Comparison of ENCODE assay signal across 8 cellular contexts in the genomic region with DNA sequence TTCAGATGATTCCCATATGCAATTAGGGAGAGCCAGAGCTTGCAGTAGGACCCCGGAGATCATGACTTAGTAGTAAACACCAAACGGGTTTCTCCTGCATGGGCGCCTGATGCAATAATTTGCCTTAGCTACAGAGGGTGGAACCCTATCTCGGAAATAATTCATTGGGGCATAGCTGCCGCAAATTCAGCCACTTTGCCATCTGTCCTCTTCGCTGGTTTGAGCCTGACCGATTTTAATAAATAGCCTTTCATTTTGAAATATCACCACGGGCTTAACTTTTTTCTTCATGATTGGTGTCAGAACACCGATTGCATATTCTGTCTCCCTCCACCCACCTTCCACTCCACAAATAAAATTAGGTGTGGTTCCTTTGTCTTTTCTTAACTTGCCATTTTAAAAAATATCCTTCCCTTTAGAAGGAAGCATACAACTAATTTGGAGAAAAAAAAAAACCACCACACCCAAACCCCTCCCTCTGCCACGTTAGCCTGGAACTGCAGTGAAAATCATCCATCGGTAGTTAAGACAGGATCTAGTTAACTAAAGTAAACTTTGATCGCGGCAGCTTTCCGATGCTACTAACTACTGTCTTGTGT. TPM values are rescaled to one million over a fixed set of nuclear protein-coding genes. Genes with fewer than 3 reads are reported as not detected.
DNase-seq lines count a peak whose midpoint lies in the region; ATAC-seq, FAIRE-seq and TF ChIP-seq lines count a peak whose summit lies in the region.

No MANE protein-coding gene starts in this region.

- ATAC-seq in GM12878 (peak; percentile 25), left colon (no peak), thoracic aorta (ENCODE audit: insufficient number of reproducible peaks, low FRiP score, low read depth) (no peak), HG03354 (IDR thresholded peaks at IDR 0.05; ENCODE audit: poor library complexity, severe bottlenecking, unreplicated experiment) (no peak), HG03442 (IDR thresholded peaks at IDR 0.05; ENCODE audit: unreplicated experiment) (no peak)

- H3K9ac ChIP-seq in GM12878 (ENCODE audit: control insufficient read depth, insufficient read depth, low read length): peak overlapping the region; percentile 93

- no peaks in the 10 kb centered on the region for H4K20me1 ChIP-seq in GM12878 (ENCODE audit: control insufficient read depth, insufficient read depth)

- no peak for TF ChIP-seq EP300 in GM12878 (IDR thresholded peaks at IDR 0.05; ENCODE audit: borderline replicate concordance in 1 of 2, control insufficient read depth in 1 of 2, low read depth in 2 of 2, low read length in 2 of 2)

- H3K36me3 ChIP-seq in GM12878 (ENCODE audit: control insufficient read depth in 2 of 2, insufficient read depth in 2 of 2, low read length in 1 of 2) (peaks cover 0 to 14% of the 10 kb centered on the region in 2 experiments; a peak in 2 of 4 replicates), thoracic aorta (peaks cover 8% of the 10 kb centered on the region)

- no TSS peak for BruUV-seq in GM12878 (replicated peaks; lab: Mats Ljungman, UMichigan)

- WGBS in GM12878 (ENCODE audit: insufficient coverage, insufficient replicate concordance, low lambda C conversion rate, missing lambda C conversion rate): 20% methylated on average over 14 of the region's 14 CpGs

- DNase-seq in AG08396 (ENCODE audit: low spot score): peak; percentile 47
- peak; percentile 52 for DNase-seq in GF-D8 (lab: John Stamatoyannopoulos, UW)
- DNase-seq in NCI-H748 (lab: John Stamatoyannopoulos, UW; ENCODE audit: unreplicated experiment): peak; percentile 54
- no peak for DNase-seq in GM12878 (ENCODE audit: low read depth, low spot score)
- peak; percentile 15 to 31 for DNase-seq in left colon
- DNase-seq in thoracic aorta (ENCODE audit: low spot score): no peak

- peak overlapping the region; percentile 60 for H3K4me2 ChIP-seq in GM12878 (ENCODE audit: control insufficient read depth, insufficient read depth)

- TF ChIP-seq CTCF in GM12878 (IDR thresholded peaks at IDR 0.05 in 2 of 3, conservative IDR thresholded peaks at IDR 0.05 in 1 of 3; ENCODE audit: control insufficient read depth in 2 of 3, extremely low read depth in 1 of 3, insufficient read depth in 1 of 3, low read depth in 3 of 3, low read length in 3 of 3) (no peak), thoracic aorta (IDR thresholded peaks at IDR 0.05) (no peak)

- no peak for TF ChIP-seq POLR2A in GM12878 (IDR thresholded peaks at IDR 0.05; ENCODE audit: low read depth, low read length)

- SMC1A ChIA-PET in GM12878 (lab: Charles Lee; ENCODE audit: uncharacterized antibody, unreplicated experiment): interaction anchor here (0.6 to 1.6 kb wide), 4 partner anchors 14 to 1286 kb away, joined by 3 read pairs; no protein-coding TSS in a partner anchor

- H3K27ac ChIP-seq in GM12878 (ENCODE audit: control insufficient read depth, insufficient read depth) (peak overlapping the region; percentile 85), thoracic aorta (peak overlapping the region; percentile 93 to 95)

- H2AFZ ChIP-seq in GM12878 (ENCODE audit: control insufficient read depth, low read depth, low read length): no peak overlapping the region

- RAD21 ChIA-PET in GM12878 (lab: Charles Lee; ENCODE audit: unreplicated experiment): interaction anchor here (0.6 to 1.3 kb wide), 2 partner anchors 134 to 318 kb away, joined by 3 read pairs; no protein-coding TSS in a partner anchor

- POLR2A ChIA-PET in GM12878 (lab: Charles Lee): no interaction called here

- FAIRE-seq in GM12878 (lab: Jason Lieb, UNC): no peak

- H3K27me3 ChIP-seq in GM12878 (replicated peaks in 1 of 2; ENCODE audit: control insufficient read depth in 2 of 2, insufficient read depth in 2 of 2, low read length in 1 of 2) (no peaks in the 10 kb centered on the region), thoracic aorta (replicated peaks; ENCODE audit: insufficient read depth) (no peaks in the 10 kb centered on the region)

- H3K9me3 ChIP-seq in GM12878 (replicated peaks; ENCODE audit: control insufficient read depth, insufficient read depth, low read length) (no peaks in the 10 kb centered on the region), thoracic aorta (no peaks in the 10 kb centered on the region)

- peaks cover 68% of the 10 kb centered on the region for H3K79me2 ChIP-seq in GM12878 (ENCODE audit: control insufficient read depth, insufficient read depth, low read length)

- CTCF ChIA-PET in GM12878 (lab: Yijun Ruan, JAX): interaction anchor here (1.0 to 1.2 kb wide), 2 partner anchors 13 to 320 kb away, joined by 3 read pairs; no protein-coding TSS in a partner anchor

- H3K4me3 ChIP-seq in GM12878 (peak overlapping the region; percentile 96), thoracic aorta (peak overlapping the region; percentile 97)

- in situ Hi-C loops in GM12878 (cut with MboI): no loop called here

- intact Hi-C loops in GM12878 (cut with micrococcal nuclease; ENCODE audit: unreplicated experiment) (no loop called here), left colon (cut with DNase I, micrococcal nuclease) (no loop called here)

- H3K4me1 ChIP-seq in GM12878 (ENCODE audit: control insufficient read depth, insufficient read depth, low read length) (peaks cover 7% of the 10 kb centered on the region; the same call in 1 of the 2 replicates), thoracic aorta (ENCODE audit: control insufficient read depth in 1 of 2, low read depth in 2 of 2) (peaks cover 8 to 31% of the 10 kb centered on the region in 2 donors)

- TF ChIP-seq RAD21 in GM12878 (IDR thresholded peaks at IDR 0.05; ENCODE audit: insufficient read depth, low read depth, low read length): no peak

TF ChIP-seq in GM12878, 131 proteins besides CTCF, POLR2A, EP300 and RAD21:
- 0 out of 2 replicates have a peak, but pooled peaks have one; percentile 38 for TF ChIP-seq MXI1 (IDR thresholded peaks at IDR 0.05; ENCODE audit: low read depth, low read length)
- peak; percentile 16; the same call in 1 of the 2 replicates for TF ChIP-seq MTA3 (IDR thresholded peaks at IDR 0.05; ENCODE audit: borderline replicate concordance, low read length)
- TF ChIP-seq, protein P1, sequence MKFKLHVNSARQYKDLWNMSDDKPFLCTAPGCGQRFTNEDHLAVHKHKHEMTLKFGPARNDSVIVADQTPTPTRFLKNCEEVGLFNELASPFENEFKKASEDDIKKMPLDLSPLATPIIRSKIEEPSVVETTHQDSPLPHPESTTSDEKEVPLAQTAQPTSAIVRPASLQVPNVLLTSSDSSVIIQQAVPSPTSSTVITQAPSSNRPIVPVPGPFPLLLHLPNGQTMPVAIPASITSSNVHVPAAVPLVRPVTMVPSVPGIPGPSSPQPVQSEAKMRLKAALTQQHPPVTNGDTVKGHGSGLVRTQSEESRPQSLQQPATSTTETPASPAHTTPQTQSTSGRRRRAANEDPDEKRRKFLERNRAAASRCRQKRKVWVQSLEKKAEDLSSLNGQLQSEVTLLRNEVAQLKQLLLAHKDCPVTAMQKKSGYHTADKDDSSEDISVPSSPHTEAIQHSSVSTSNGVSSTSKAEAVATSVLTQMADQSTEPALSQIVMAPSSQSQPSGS (IDR thresholded peaks at IDR 0.05; ENCODE audit: low read length): no peak

RNA-seq across cellular contexts. Expression of a gene that starts 1.5 kb away (rescaled TPM):
- 87.5 and 89.2 TPM in 2 replicates for total RNA-seq in GM12878 (2013; cell fraction: nucleolus; rRNA removed)
- total RNA-seq in GM12878 (2014; rRNA removed) (107 and 120 TPM in 2 replicates), GM12878 (2014; rRNA removed; fragmentation: Illumina TruSeq; extraction: Trizol) (168 and 182 TPM in 2 replicates), GM12878 (2021) (175 TPM in 2 replicates), left colon (100 to 1,000 TPM in 1 of 2 donors, 10 to 100 TPM in 1; 57.8 to 104 TPM), thoracic aorta (10 to 100 TPM; 76.5 to 81.6 TPM)
- 111 TPM for polyA plus RNA-seq in GM12878 (2011; ENCODE audit: low read depth)
- polyA plus RNA-seq in GM12878 (2011; rRNA removed) (184 and 333 TPM in 2 replicates), GM12878 (2014; fragmentation: Illumina TruSeq; extraction: Trizol) (361 and 413 TPM in 2 replicates), GM12878 (2014; fragmentation: Nextera tagmentation; extraction: Ambion mirVana) (100 to 1,000 TPM; 133 to 191 TPM), GM12878 (2014; rRNA removed) (167 TPM in 2 replicates), GM12878 (2016; fragmentation: Nextera tagmentation; extraction: Ambion mirVana) (100 to 1,000 TPM; 196 to 207 TPM)
- polyA plus RNA-seq in GM12878 (2011; cell fraction: cytosol; rRNA removed): 247 and 357 TPM in 2 replicates
- 220 and 228 TPM in 2 replicates for polyA plus RNA-seq in GM12878 (2011; cell fraction: nucleus; rRNA removed)
- polyA plus RNA-seq in GM12878 (2012): 135 and 136 TPM in 2 replicates
- 227 and 257 TPM in 2 replicates for polyA minus RNA-seq in GM12878 (2011; rRNA and poly(A)+ RNA removed)
- polyA minus RNA-seq in GM12878 (2011; cell fraction: cytosol; rRNA and poly(A)+ RNA removed): 84.7 and 102 TPM in 2 replicates
- polyA minus RNA-seq in GM12878 (2011; cell fraction: nucleus; rRNA and poly(A)+ RNA removed): 71.9 and 162 TPM in 2 replicates

Comparison
In these comparisons a context has a peak if more than half of its experiments do, and no peak if none do; other contexts are left out.
1. DNase-seq: peak in AG08396 (single experiment), GF-D8 (single experiment), NCI-H748 (single experiment) and left colon (2 of 2); none in GM12878 (single experiment) and thoracic aorta (single experiment).